In the genomic region with DNA sequence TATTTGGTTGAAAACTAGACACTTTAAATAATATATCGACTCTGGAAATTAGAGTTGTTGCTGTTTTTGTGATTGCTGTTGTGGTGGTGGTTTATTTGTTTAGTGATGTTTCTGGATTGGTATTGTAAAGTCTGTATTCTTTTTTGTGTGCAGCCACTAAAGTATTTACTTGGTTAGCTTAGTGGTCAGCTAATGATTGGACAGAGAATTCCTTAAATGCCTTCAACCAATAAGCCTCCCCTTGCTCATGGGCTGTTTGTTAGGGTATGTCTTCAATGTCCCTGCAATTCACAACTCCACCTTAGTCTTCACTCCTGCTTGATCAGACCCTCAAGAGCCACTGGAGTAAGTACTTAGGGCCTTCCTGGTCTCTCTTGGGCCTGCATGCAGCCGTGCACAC, we compare ENCODE assay signal across 17 cellular contexts.
"Had no signal": no experiment of that assay in that cellular context is flagged by ENCODE, and none has a peak within 500 bp of the region (broad histone marks: within the 10 kb centered on the region; RNA-seq: fewer than 3 reads in every experiment).

No MANE protein-coding gene starts in this region.

- H3K27ac ChIP-seq: heart left ventricle, left ventricle myocardium inferior, pancreas, skin epidermis, stomach, thoracic aorta had no signal

- H3K4me3 ChIP-seq: heart left ventricle, left ventricle myocardium inferior, pancreas, skin epidermis, stomach, thoracic aorta had no signal

- H3K27ac Mint-ChIP-seq: activated naive CD8-positive, alpha-beta T cell treated with anti-CD3 and anti-CD28 coated beads, Interleukin-2, amount 10 ng/mL, durations not matched to agents 7 days and 5 days; activated T-cell treated with anti-CD3 and anti-CD28 coated beads, Interleukin-2, amount 50 U/mL, for 24 hours; brain; dendritic cell treated with granulocyte-macrophage colony-stimulating factor and Interleukin-4, amounts not matched to agents 40 ng/mL and 50 ng/mL, for 4 days had no signal

- H3K4me1 Mint-ChIP-seq: neural crest cell had no signal

- H3K27me3 ChIP-seq: heart left ventricle, pancreas, stomach had no signal

- H3K27me3 Mint-ChIP-seq: activated naive CD8-positive, alpha-beta T cell treated with anti-CD3 and anti-CD28 coated beads, Interleukin-2, amount 10 ng/mL, durations not matched to agents 7 days and 5 days; activated T-cell treated with anti-CD3 and anti-CD28 coated beads, Interleukin-2, amount 50 U/mL, for 24 hours; central memory CD8-positive, alpha-beta T cell; dendritic cell treated with granulocyte-macrophage colony-stimulating factor and Interleukin-4, amounts not matched to agents 40 ng/mL and 50 ng/mL, for 4 days had no signal

- H3K9me3 ChIP-seq: thoracic aorta had no signal

- DNase-seq: activated CD4-positive, alpha-beta T cell treated with anti-CD3 and anti-CD28 coated beads, Interleukin-2, amount 50 U/mL, for 4 hours; activated CD4-positive, CD25-positive, alpha-beta regulatory T cell treated with anti-CD3 and anti-CD28 coated beads, Interleukin-2, amount 50 U/mL, for 72 hours; activated effector memory CD4-positive, alpha-beta T cell treated with anti-CD3 and anti-CD28 coated beads, Interleukin-2, amount 50 U/mL, for 16 hours; activated naive CD8-positive, alpha-beta T cell treated with anti-CD3 and anti-CD28 coated beads, Interleukin-2, amount 10 ng/mL, durations not matched to agents 7 days and 5 days; activated T-cell treated with anti-CD3 and anti-CD28 coated beads, Interleukin-2, amount 50 U/mL, for 24 hours; heart left ventricle; left ventricle myocardium inferior; pancreas; stimulated activated CD4-positive, alpha-beta T cell treated with anti-CD3 and anti-CD28 coated beads, Interleukin-4, amount 100 ng/mL, for 4 hours; stomach; SW 1271 had no signal

- H3K36me3 ChIP-seq: pancreas, thoracic aorta had no signal

- H3K4me3 Mint-ChIP-seq: activated naive CD8-positive, alpha-beta T cell treated with anti-CD3 and anti-CD28 coated beads, Interleukin-2, amount 10 ng/mL, durations not matched to agents 7 days and 5 days; activated T-cell treated with anti-CD3 and anti-CD28 coated beads, Interleukin-2, amount 50 U/mL, for 24 hours; brain; central memory CD8-positive, alpha-beta T cell; dendritic cell treated with granulocyte-macrophage colony-stimulating factor and Interleukin-4, amounts not matched to agents 40 ng/mL and 50 ng/mL, for 4 days; neural crest cell had no signal
